In genomic region chr2:8849322-8849721, GRCh38 we compare ENCODE assay signal across 22 cellular contexts. TPM values are rescaled to one million over a fixed set of nuclear protein-coding genes. Genes with fewer than 3 reads are reported as not detected.
DNase-seq lines count a peak whose midpoint lies in the region; ATAC-seq and TF ChIP-seq lines count a peak whose summit lies in the region.
"Had no signal": no experiment of that assay in that cellular context is flagged by ENCODE, and none has a peak within 500 bp of the region (broad histone marks: within the 10 kb centered on the region; RNA-seq: fewer than 3 reads in every experiment).

No MANE protein-coding gene starts in this region.

- intact Hi-C loops in upper lobe of right lung (cut with DNase I), result no loop called here

- H4K20me1 ChIP-seq in GM23248 (ENCODE audit: insufficient read depth), result no peaks in the 10 kb centered on the region

- in situ Hi-C loops in GM23248 (cut with MboI), result no loop called here
- in situ Hi-C loops in KBM-7 (cut with MboI; ENCODE audit: low pct_unique_long_range_greater_than_20kb, low sequenced_read_pairs), result no loop called here

- H3K9me3 ChIP-seq in GM23248 (ENCODE audit: low read depth) (no peaks in the 10 kb centered on the region), upper lobe of right lung (no peaks in the 10 kb centered on the region)
- H3K9me3 ChIP-seq: left ventricle myocardium inferior, ovary, tibial artery had no signal

- H3K36me3 ChIP-seq in GM23248 (ENCODE audit: low read depth), result no peaks in the 10 kb centered on the region
- H3K36me3 ChIP-seq in upper lobe of right lung, result no peaks in the 10 kb centered on the region
- H3K36me3 ChIP-seq: left ventricle myocardium inferior, ovary, tibial artery had no signal

- peaks cover 13% of the 10 kb centered on the region; the same call in 1 of the 2 replicates for H3F3A ChIP-seq in GM23248 (ENCODE audit: insufficient read depth)

- H3K4me2 ChIP-seq in GM23248 (ENCODE audit: unreplicated experiment), result no peak overlapping the region

- ATAC-seq in upper lobe of right lung (peak; percentile 17), HG03565 (IDR thresholded peaks at IDR 0.05; ENCODE audit: unreplicated experiment) (no peak)
- ATAC-seq: activated CD8-positive, alpha-beta memory T cell treated with anti-CD3 and anti-CD28 coated beads, Interleukin-2, amount 10 ng/mL, durations not matched to agents 7 days and 5 days; T-helper 17 cell had no signal

- DNase-seq in GM23248 (peak; percentile 80), amniotic epithelial cell (ENCODE audit: low read depth) (peak; percentile 55), fibroblast of pulmonary artery (ENCODE audit: low read depth) (peak; percentile 31), upper lobe of right lung (no peak), KBM-7 (no peak)
- no peak for DNase-seq in stimulated activated CD8-positive, alpha-beta memory T cell treated with anti-CD3 and anti-CD28 coated beads, Interleukin-4, amount 100 ng/mL, for 48 hours
- DNase-seq: activated CD4-positive, CD25-positive, alpha-beta regulatory T cell; activated CD8-positive, alpha-beta memory T cell treated with anti-CD3 and anti-CD28 coated beads, Interleukin-2, amount 10 ng/mL, durations not matched to agents 7 days and 5 days; activated effector memory CD4-positive, alpha-beta T cell treated with Interleukin-2 at 50 U/mL for 16 hours; amygdala; CD4-positive, alpha-beta memory T cell; cortex of kidney; erythroblast; left ventricle myocardium inferior; NCI-H1694; NCI-H446; ovary; Right ventricle myocardium superior; stimulated activated CD4-positive, alpha-beta T cell treated with anti-CD3 and anti-CD28 coated beads, Interleukin-4, amount 100 ng/mL, for 24 hours; T-helper 17 cell; tibial artery had no signal

- 0 out of 2 replicates have a peak overlapping the region, but pooled peaks have one; percentile 18 for H3K9ac ChIP-seq in GM23248

- H3K4me1 ChIP-seq in GM23248 (ENCODE audit: insufficient read depth) (peaks cover 5% of the 10 kb centered on the region), upper lobe of right lung (no peaks in the 10 kb centered on the region)
- H3K4me1 ChIP-seq: left ventricle myocardium inferior, tibial artery had no signal

- H3K9me2 ChIP-seq in GM23248 (ENCODE audit: insufficient read depth), result no peaks in the 10 kb centered on the region

- no peaks in the 10 kb centered on the region for H3K79me2 ChIP-seq in GM23248 (ENCODE audit: insufficient read depth)

- H3K27ac ChIP-seq in GM23248 (no peak overlapping the region), upper lobe of right lung (no peak overlapping the region)
- H3K27ac ChIP-seq: left ventricle myocardium inferior, ovary, tibial artery had no signal

- 66 to 70% methylated on average over 4 of the region's 4 CpGs for WGBS in GM23248 (ENCODE audit: low coverage in 1 of 2, low lambda C conversion rate in 2 of 2, missing lambda C conversion rate in 2 of 2), 2 experiments

- no peak overlapping the region for H3K4me3 ChIP-seq in GM23248
- H3K4me3 ChIP-seq in fibroblast of pulmonary artery (replicated peaks; ENCODE audit: low read depth, low read length), result no peak overlapping the region
- H3K4me3 ChIP-seq in upper lobe of right lung, result no peak overlapping the region
- H3K4me3 ChIP-seq: left ventricle myocardium inferior, ovary, tibial artery had no signal

- no peaks in the 10 kb centered on the region for H3K27me3 ChIP-seq in GM23248 (replicated peaks; ENCODE audit: insufficient read depth)
- peaks cover 4% of the 10 kb centered on the region for H3K27me3 ChIP-seq in upper lobe of right lung
- H3K27me3 ChIP-seq: ovary had no signal

- TF ChIP-seq CTCF in fibroblast of pulmonary artery (IDR thresholded peaks at IDR 0.05; ENCODE audit: low read length, missing control alignments), result no peak
- no peak for TF ChIP-seq CTCF in upper lobe of right lung (IDR thresholded peaks at IDR 0.05)

- H2AFZ ChIP-seq in GM23248, result no peak overlapping the region

RNA-seq across cellular contexts. Expression of gene KIDINS220, which starts 11.9 kb away (rescaled TPM):
- 52.2 and 76.4 TPM in 2 replicates for total RNA-seq in GM23248 (2014; rRNA removed; shearing (Covaris generic))
- 23.4 and 25.0 TPM in 2 replicates for polyA plus RNA-seq in GM23248 (2016; fragmentation: Nextera tagmentation; extraction: Ambion mirVana)
- total RNA-seq in upper lobe of right lung, result 69.6 TPM

Comparison
In these comparisons a context has a peak if more than half of its experiments do, and no peak if none do; other contexts are left out.
1. DNase-seq: peak in GM23248 (single experiment), amniotic epithelial cell (single experiment) and fibroblast of pulmonary artery (single experiment); none in upper lobe of right lung (single experiment), stimulated activated CD8-positive, alpha-beta memory T cell treated with anti-CD3 and anti-CD28 coated beads, Interleukin-4, amount 100 ng/mL, for 48 hours (single experiment) and KBM-7 (single experiment).